Comparison of ENCODE assay signal across 11 cellular contexts in the genomic region with DNA sequence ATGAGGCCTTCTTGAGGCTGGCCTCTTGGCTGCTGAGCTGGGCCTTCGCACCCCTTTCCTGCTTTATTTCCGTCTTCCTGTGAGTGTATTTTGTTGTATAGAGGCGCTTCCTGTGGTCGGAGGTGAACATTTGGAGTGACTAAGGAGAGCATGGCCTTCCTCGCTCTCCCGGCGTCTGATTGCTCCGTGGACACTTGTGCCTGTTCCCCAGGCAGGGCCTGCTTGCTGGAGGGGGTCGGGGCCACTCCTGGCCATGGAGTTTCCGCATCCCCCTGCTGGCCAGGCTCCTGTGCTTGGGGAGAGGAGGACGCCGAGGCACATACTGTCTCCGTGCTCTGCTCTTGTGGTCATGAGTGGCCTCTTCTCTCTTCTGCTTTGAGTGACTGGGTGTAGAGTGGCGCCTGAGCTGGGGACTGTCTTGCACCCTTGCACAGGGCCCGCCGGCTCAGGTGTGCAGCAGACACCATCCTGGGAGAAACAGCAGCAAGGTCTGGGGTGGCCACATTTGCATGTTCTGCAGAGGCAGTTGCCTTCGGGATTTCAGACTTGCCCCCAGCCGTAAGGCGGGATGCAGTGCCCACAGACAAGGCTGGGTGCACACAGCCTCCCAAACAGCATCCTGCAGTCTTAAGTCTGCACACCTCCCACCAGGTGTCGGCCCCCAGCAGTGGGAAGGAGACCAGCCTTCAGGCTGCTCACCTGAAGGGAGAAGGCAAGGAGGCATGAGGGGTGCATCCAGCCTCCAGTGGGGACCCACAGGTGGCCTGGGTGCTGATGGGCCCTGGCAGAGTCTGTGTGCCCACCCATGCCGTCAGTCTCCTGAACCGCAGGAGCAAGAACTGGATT. TPM values are rescaled to one million over a fixed set of nuclear protein-coding genes. Genes with fewer than 3 reads are reported as not detected.
DNase-seq lines count a peak whose midpoint lies in the region; ATAC-seq and TF ChIP-seq lines count a peak whose summit lies in the region.
"Had no signal": no experiment of that assay in that cellular context is flagged by ENCODE, and none has a peak within 500 bp of the region (broad histone marks: within the 10 kb centered on the region; RNA-seq: fewer than 3 reads in every experiment).

No MANE protein-coding gene starts in this region.

- peak in 1 of 5 donors; percentile 56 for DNase-seq in CD4-positive, alpha-beta memory T cell
- DNase-seq in NCI-H526 (lab: John Stamatoyannopoulos, UW) (peak; percentile 56 to 86), dermis blood vessel endothelial cell (peak; percentile 86), GM03348 (ENCODE audit: low spot score) (no peak), DMS 273 treated with DMSO at 0.1 percent for 48 hours (lab: John Stamatoyannopoulos, UW) (no peak), midbrain (lab: John Stamatoyannopoulos, UW) (no peak)
- DNase-seq: DND-41, uterus had no signal

- no peaks in the 10 kb centered on the region for H3K27me3 Mint-ChIP-seq in CD4-positive, alpha-beta memory T cell

- H3K4me1 Mint-ChIP-seq in CD4-positive, alpha-beta memory T cell = peaks cover 71 to 100% (median 93%) of the 10 kb centered on the region in 4 donors

- H3K9ac ChIP-seq in parathyroid adenoma = no peak overlapping the region

- peaks cover 100% of the 10 kb centered on the region for H3K4me1 ChIP-seq in CD4-positive, alpha-beta memory T cell (ENCODE audit: insufficient read depth, low read length)
- peaks cover 35% of the 10 kb centered on the region for H3K4me1 ChIP-seq in parathyroid adenoma

- TF ChIP-seq CTCF in parathyroid adenoma (IDR thresholded peaks at IDR 0.05) = no peak

- no peaks in the 10 kb centered on the region for H3K27me3 ChIP-seq in CD4-positive, alpha-beta memory T cell (ENCODE audit: insufficient read depth, low read length)
- no peaks in the 10 kb centered on the region for H3K27me3 ChIP-seq in parathyroid adenoma (ENCODE audit: control insufficient read depth, insufficient read depth, low read length)
- H3K27me3 ChIP-seq: SJSA1, uterus had no signal

- no peaks in the 10 kb centered on the region for H3K9me3 ChIP-seq in CD4-positive, alpha-beta memory T cell (ENCODE audit: control insufficient read depth in 1 of 2, low read length in 2 of 2)
- no peaks in the 10 kb centered on the region for H3K9me3 ChIP-seq in parathyroid adenoma (ENCODE audit: control insufficient read depth, low read length)
- H3K9me3 ChIP-seq: SJSA1, uterus had no signal

- intact Hi-C loops in CD4-positive, alpha-beta memory T cell (cut with micrococcal nuclease) = no loop called here

- POLR2A ChIA-PET in CD4-positive, alpha-beta memory T cell (lab: Charles Lee; ENCODE audit: partially characterized antibody) = interaction anchor here (0.7 to 23.2 kb wide), 6 partner anchors 10 to 128 kb away, joined by 3 to 562 read pairs (median 6); partner anchors contain the start of gene KLF13

- no peak for ATAC-seq in HG02840 (IDR thresholded peaks at IDR 0.05; ENCODE audit: low FRiP score, unreplicated experiment)

- peaks cover 4 to 38% of the 10 kb centered on the region in 2 donors for H3K36me3 Mint-ChIP-seq in CD4-positive, alpha-beta memory T cell

- no peaks in the 10 kb centered on the region for H3K9me3 Mint-ChIP-seq in CD4-positive, alpha-beta memory T cell

- H2AFZ ChIP-seq in parathyroid adenoma = no peak overlapping the region

- H3K27ac ChIP-seq in CD4-positive, alpha-beta memory T cell (ENCODE audit: low read depth, low read length) = peak overlapping the region; percentile 74
- H3K27ac ChIP-seq in parathyroid adenoma = no peak overlapping the region
- H3K27ac ChIP-seq: SJSA1 had no signal

- H3K27ac Mint-ChIP-seq in CD4-positive, alpha-beta memory T cell = peak overlapping the region; percentile 84 to 99 (median 97)

- peak overlapping the region; percentile 13 for H3K4me2 ChIP-seq in parathyroid adenoma (ENCODE audit: low read length)

- H3K4me3 ChIP-seq in CD4-positive, alpha-beta memory T cell (ENCODE audit: low read length in 2 of 2) = peak overlapping the region; percentile 24 to 42
- H3K4me3 ChIP-seq in parathyroid adenoma (ENCODE audit: low read depth, low read length) = no peak overlapping the region
- H3K4me3 ChIP-seq: SJSA1, uterus had no signal

- CTCF ChIA-PET in CD4-positive, alpha-beta memory T cell (lab: Charles Lee; ENCODE audit: partially characterized antibody) = interaction anchor here (0.7 to 1.5 kb wide), 11 partner anchors 10 to 128 kb away, joined by 3 to 5 read pairs (median 4); no protein-coding TSS in a partner anchor

- H3K4me3 Mint-ChIP-seq in CD4-positive, alpha-beta memory T cell = peak overlapping the region; percentile 72 to 95 (median 81)

- H3K79me2 ChIP-seq in parathyroid adenoma = peaks cover 73% of the 10 kb centered on the region

- peaks cover 10% of the 10 kb centered on the region for H3K36me3 ChIP-seq in CD4-positive, alpha-beta memory T cell (ENCODE audit: insufficient read depth, low read length)
- H3K36me3 ChIP-seq in parathyroid adenoma (ENCODE audit: control insufficient read depth, insufficient read depth, low read length) = no peaks in the 10 kb centered on the region
- H3K36me3 ChIP-seq: uterus had no signal

RNA-seq across cellular contexts. Expression of gene KLF13, which starts 16.4 kb away (rescaled TPM):
- total RNA-seq in CD4-positive, alpha-beta memory T cell = 100 to 1,000 TPM; 197 to 202 TPM
- 10 to 100 TPM; 22.0 to 82.2 TPM for polyA plus RNA-seq in CD4-positive, alpha-beta memory T cell
- 35.2 and 41.8 TPM in 2 replicates for total RNA-seq in dermis blood vessel endothelial cell

Comparison
In these comparisons a context has a peak if more than half of its experiments do, and no peak if none do; other contexts are left out.
1. DNase-seq: peak in NCI-H526 (2 of 2) and dermis blood vessel endothelial cell (single experiment); none in GM03348 (single experiment), DMS 273 treated with DMSO at 0.1 percent for 48 hours (single experiment) and midbrain (single experiment).